Comparison of ENCODE assay signal across 8 cellular contexts in genomic region chr18:3261035-3261392, GRCh38. TPM values are rescaled to one million over a fixed set of nuclear protein-coding genes. Genes with fewer than 3 reads are reported as not detected.
DNase-seq lines count a peak whose midpoint lies in the region; ATAC-seq and TF ChIP-seq lines count a peak whose summit lies in the region.

No MANE protein-coding gene starts in this region.

- no peaks in the 10 kb centered on the region for H3K36me3 ChIP-seq in breast epithelium

- H3K4me1 ChIP-seq in breast epithelium = peaks cover 0 to 8% of the 10 kb centered on the region in 2 donors

- H3K4me1 Mint-ChIP-seq in stimulated activated naive CD8-positive, alpha-beta T cell treated with anti-CD3 and anti-CD28 coated beads, Interleukin-15, Interleukin-2, amounts not matched to agents 100 ng/mL and 50 ng/mL, for 24 hours (ENCODE audit: low read depth) = peaks cover 85% of the 10 kb centered on the region
- peaks cover 43% of the 10 kb centered on the region for H3K4me1 Mint-ChIP-seq in mesothelial cell of epicardium

- H3K36me3 Mint-ChIP-seq in stimulated activated naive CD8-positive, alpha-beta T cell treated with anti-CD3 and anti-CD28 coated beads, Interleukin-15, Interleukin-2, amounts not matched to agents 100 ng/mL and 50 ng/mL, for 24 hours (ENCODE audit: low read depth) = peaks cover 49% of the 10 kb centered on the region
- H3K36me3 Mint-ChIP-seq in mesothelial cell of epicardium = peaks cover 21% of the 10 kb centered on the region

- no peaks in the 10 kb centered on the region for H3K27me3 Mint-ChIP-seq in stimulated activated naive CD8-positive, alpha-beta T cell treated with anti-CD3 and anti-CD28 coated beads, Interleukin-15, Interleukin-2, amounts not matched to agents 100 ng/mL and 50 ng/mL, for 24 hours
- H3K27me3 Mint-ChIP-seq in mesothelial cell of epicardium (ENCODE audit: low read depth) = no peaks in the 10 kb centered on the region

- peak overlapping the region; percentile 100 for H3K4me3 Mint-ChIP-seq in stimulated activated naive CD8-positive, alpha-beta T cell treated with anti-CD3 and anti-CD28 coated beads, Interleukin-15, Interleukin-2, amounts not matched to agents 100 ng/mL and 50 ng/mL, for 24 hours
- H3K4me3 Mint-ChIP-seq in mesothelial cell of epicardium = peak overlapping the region; percentile 89

- no peaks in the 10 kb centered on the region for H3K27me3 ChIP-seq in breast epithelium

- no peak for TF ChIP-seq POLR2A in breast epithelium (IDR thresholded peaks at IDR 0.05)

- H3K4me3 ChIP-seq in breast epithelium = peak overlapping the region; percentile 85 to 98 (median 96)

- H3K9me3 Mint-ChIP-seq in stimulated activated naive CD8-positive, alpha-beta T cell treated with anti-CD3 and anti-CD28 coated beads, Interleukin-15, Interleukin-2, amounts not matched to agents 100 ng/mL and 50 ng/mL, for 24 hours = no peaks in the 10 kb centered on the region
- no peaks in the 10 kb centered on the region for H3K9me3 Mint-ChIP-seq in mesothelial cell of epicardium

- intact Hi-C loops in breast epithelium (cut with DNase I; ENCODE audit: low total_unique reads) = loop anchor here (10.0 kb wide), 1 partner anchor 334 kb away; no protein-coding TSS in a partner anchor

- DNase-seq in stimulated activated naive CD8-positive, alpha-beta T cell treated with anti-CD3 and anti-CD28 coated beads, Interleukin-15, Interleukin-2, amounts not matched to agents 100 U/mL and 50 U/mL, for 24 hours = no peak
- DNase-seq in breast epithelium (ENCODE audit: low spot score in 2 of 2) (no peak), mesothelial cell of epicardium (ENCODE audit: low spot score in 2 of 2, unreplicated experiment in 2 of 2) (no peak), ecto neural progenitor cell (ENCODE audit: low spot score) (no peak), GDM1 (lab: John Stamatoyannopoulos, UW) (no peak)
- no peak for DNase-seq in stimulated activated CD4-positive, alpha-beta T cell treated with anti-CD3 and anti-CD28 coated beads, Interleukin-2, amount 100 ng/mL, for 48 hours

- no peak for ATAC-seq in stimulated activated naive CD8-positive, alpha-beta T cell treated with anti-CD3 and anti-CD28 coated beads, Interleukin-15, Interleukin-2, amounts not matched to agents 100 U/mL and 50 U/mL, for 24 hours
- ATAC-seq in GM18909 (IDR thresholded peaks at IDR 0.05; ENCODE audit: poor library complexity, unreplicated experiment) = no peak

- H3K27ac ChIP-seq in breast epithelium = peak overlapping the region; percentile 97 to 98

- H3K27ac Mint-ChIP-seq in stimulated activated naive CD8-positive, alpha-beta T cell treated with anti-CD3 and anti-CD28 coated beads, Interleukin-15, Interleukin-2, amounts not matched to agents 100 ng/mL and 50 ng/mL, for 24 hours = peak overlapping the region; percentile 91
- H3K27ac Mint-ChIP-seq in mesothelial cell of epicardium = peak overlapping the region; percentile 100

- H3K9me3 ChIP-seq in breast epithelium = no peaks in the 10 kb centered on the region

- TF ChIP-seq CTCF in breast epithelium (IDR thresholded peaks at IDR 0.05) = peak in 1 of 3 donors; percentile 20
- TF ChIP-seq CTCF in mesothelial cell of epicardium (IDR thresholded peaks at IDR 0.05; ENCODE audit: unreplicated experiment) = no peak

RNA-seq across cellular contexts. Expression of gene MYL12B, which starts 0.9 kb away (rescaled TPM):
- 100 to 1,000 TPM; 305 to 371 (median 335) TPM for total RNA-seq in breast epithelium
- total RNA-seq in mesothelial cell of epicardium = 195 to 225 TPM (median 215 TPM) in 3 replicates

RNA-seq across cellular contexts. Expression of gene MYL12A, which starts 13.4 kb away (rescaled TPM):
- 100 to 1,000 TPM; 403 to 495 (median 444) TPM for total RNA-seq in breast epithelium
- 217 to 222 TPM (median 220 TPM) in 3 replicates for total RNA-seq in mesothelial cell of epicardium

RNA-seq across cellular contexts. Expression of gene MYOM1, which starts 41.2 kb away (rescaled TPM):
- total RNA-seq in breast epithelium (1 to 10 TPM; 3.1 to 6.9 (median 5.9) TPM), mesothelial cell of epicardium (1.2 to 2.8 TPM (median 2.1 TPM) in 3 replicates)
